Comparison of ENCODE assay signal across 1 cellular context in the genomic region with DNA sequence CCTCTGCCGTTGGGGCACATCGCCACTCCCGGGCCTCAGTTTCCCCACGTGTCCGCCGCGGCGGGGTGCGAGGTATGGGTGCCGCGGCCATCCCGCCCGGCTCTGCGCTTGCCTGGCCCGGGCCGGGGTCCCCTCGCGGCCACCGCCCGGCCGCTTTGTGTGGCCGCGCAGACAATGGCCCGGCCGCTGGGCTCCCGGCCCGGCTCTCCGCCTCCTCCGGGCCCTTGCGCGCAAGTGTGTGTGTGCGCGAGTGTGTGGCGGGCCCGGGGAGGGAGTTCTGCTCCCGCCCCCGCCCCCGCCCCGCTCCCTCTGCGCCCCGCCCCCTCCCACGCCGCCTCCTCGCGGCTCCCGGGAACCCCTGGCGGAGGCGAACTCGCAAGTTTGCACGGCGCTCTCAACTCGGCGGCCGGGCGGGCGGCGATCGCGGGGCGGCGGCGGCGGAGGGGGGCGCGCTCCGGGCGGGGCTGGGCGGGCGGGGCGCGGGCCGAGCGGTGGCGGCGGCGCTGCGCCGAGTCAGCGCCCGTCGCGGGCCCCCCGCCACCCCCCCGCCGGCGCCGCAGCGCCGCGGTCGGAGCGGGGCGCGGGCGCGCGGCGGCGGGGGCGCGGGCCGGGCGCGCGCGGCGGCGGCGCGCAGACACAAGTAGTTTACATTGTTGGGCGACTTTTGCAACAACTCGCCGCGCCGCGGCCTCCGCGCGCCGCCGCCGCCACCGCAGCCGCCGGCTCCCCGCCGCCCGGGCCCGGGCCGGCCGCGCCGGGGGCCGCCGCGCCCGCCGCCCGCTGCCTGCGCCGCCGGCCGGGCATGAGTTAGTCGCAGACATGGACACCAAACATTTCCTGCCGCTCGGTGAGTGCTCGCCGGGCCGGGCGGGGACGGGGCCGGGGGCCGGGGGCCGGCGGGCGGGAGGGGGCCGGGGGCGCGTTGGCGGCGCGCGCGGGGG.
A peak's percentile ranks its signal among the peaks of the same experiment; 100 is the strongest.
TF ChIP-seq lines count a peak whose summit lies in the region.

Gene RXRA (plus strand): TSS at position 643 of the 941 bp plus-strand sequence. CDS start 177 bp downstream, at position 820.

TF ChIP-seq in K562, 482 proteins besides CTCF, POLR2A, EP300 and RAD21 (continued from another document and continues in another):
- TF ChIP-seq PHTF2 (CRISPR knock-in tag; IDR thresholded peaks at IDR 0.05) (no peak), SETDB1 (IDR thresholded peaks at IDR 0.05; ENCODE audit: low read length) (no peak), PYGO2 (tag; IDR thresholded peaks at IDR 0.05) (no peak), BRF2 (IDR thresholded peaks at IDR 0.05; ENCODE audit: borderline replicate concordance, insufficient read depth, insufficient read length) (no peak), ARID3A (IDR thresholded peaks at IDR 0.05; ENCODE audit: borderline replicate concordance, low read depth, low read length) (no peak), ZNF655 (CRISPR knock-in tag; IDR thresholded peaks at IDR 0.05) (no peak), TBP (optimal IDR thresholded peaks at IDR 0.05; ENCODE audit: low read depth, low read length) (peak; percentile 52), ZNF444 (CRISPR knock-in tag; IDR thresholded peaks at IDR 0.05) (no peak), SIX5 (IDR thresholded peaks at IDR 0.05; ENCODE audit: borderline replicate concordance in 1 of 2, insufficient read depth in 1 of 2, low read depth in 1 of 2, low read length in 2 of 2) (no peak), CCNT2 (IDR thresholded peaks at IDR 0.05; ENCODE audit: borderline replicate concordance, extremely low read depth, insufficient read length, low read depth, low read length) (peak; percentile 22), ZBTB8A (IDR thresholded peaks at IDR 0.05; ENCODE audit: partially characterized antibody) (no peak), EZH2 (IDR thresholded peaks at IDR 0.05; ENCODE audit: borderline replicate concordance, low read depth, low read length) (no peak), THRA (IDR thresholded peaks at IDR 0.05) (no peak), KDM4B (IDR thresholded peaks at IDR 0.05; ENCODE audit: borderline replicate concordance in 2 of 2, low read depth in 1 of 2) (no peak), ZNF165 (CRISPR knock-in tag; IDR thresholded peaks at IDR 0.05; ENCODE audit: borderline replicate concordance) (no peak), HNRNPK (IDR thresholded peaks at IDR 0.05; ENCODE audit: low read depth, low read length, poor library complexity, severe bottlenecking) (no peak), U2AF1 (optimal IDR thresholded peaks at IDR 0.05; ENCODE audit: low read depth, low read length) (no peak), ZNF398 (CRISPR knock-in tag; IDR thresholded peaks at IDR 0.05) (no peak), PHB (CRISPR knock-in tag; IDR thresholded peaks at IDR 0.05) (no peak), FOSL1 (tag; conservative IDR thresholded peaks at IDR 0.05) (peak; percentile 35; the same call in 1 of the 2 replicates), ZBTB9 (CRISPR knock-in tag; IDR thresholded peaks at IDR 0.05) (no peak), E2F3 (CRISPR knock-in tag; IDR thresholded peaks at IDR 0.05) (no peak), ZNF224 (CRISPR knock-in tag; IDR thresholded peaks at IDR 0.05) (no peak), NEUROD1 (IDR thresholded peaks at IDR 0.05; ENCODE audit: borderline replicate concordance, low read depth, low read length, partially characterized antibody) (peak; percentile 16), FOXK2 (conservative IDR thresholded peaks at IDR 0.05 in 1 of 2, IDR thresholded peaks at IDR 0.05 in 1 of 2; ENCODE audit: low read depth in 2 of 2) (no peak)
- TF ChIP-seq, protein P1, sequence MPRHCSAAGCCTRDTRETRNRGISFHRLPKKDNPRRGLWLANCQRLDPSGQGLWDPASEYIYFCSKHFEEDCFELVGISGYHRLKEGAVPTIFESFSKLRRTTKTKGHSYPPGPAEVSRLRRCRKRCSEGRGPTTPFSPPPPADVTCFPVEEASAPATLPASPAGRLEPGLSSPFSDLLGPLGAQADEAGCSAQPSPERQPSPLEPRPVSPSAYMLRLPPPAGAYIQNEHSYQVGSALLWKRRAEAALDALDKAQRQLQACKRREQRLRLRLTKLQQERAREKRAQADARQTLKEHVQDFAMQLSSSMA (CRISPR knock-in tag; IDR thresholded peaks at IDR 0.05): no peak
- TF ChIP-seq, protein P2, sequence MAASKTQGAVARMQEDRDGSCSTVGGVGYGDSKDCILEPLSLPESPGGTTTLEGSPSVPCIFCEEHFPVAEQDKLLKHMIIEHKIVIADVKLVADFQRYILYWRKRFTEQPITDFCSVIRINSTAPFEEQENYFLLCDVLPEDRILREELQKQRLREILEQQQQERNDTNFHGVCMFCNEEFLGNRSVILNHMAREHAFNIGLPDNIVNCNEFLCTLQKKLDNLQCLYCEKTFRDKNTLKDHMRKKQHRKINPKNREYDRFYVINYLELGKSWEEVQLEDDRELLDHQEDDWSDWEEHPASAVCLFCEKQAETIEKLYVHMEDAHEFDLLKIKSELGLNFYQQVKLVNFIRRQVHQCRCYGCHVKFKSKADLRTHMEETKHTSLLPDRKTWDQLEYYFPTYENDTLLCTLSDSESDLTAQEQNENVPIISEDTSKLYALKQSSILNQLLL (CRISPR knock-in tag; IDR thresholded peaks at IDR 0.05; ENCODE audit: borderline replicate concordance): no peak
- TF ChIP-seq, protein P3, sequence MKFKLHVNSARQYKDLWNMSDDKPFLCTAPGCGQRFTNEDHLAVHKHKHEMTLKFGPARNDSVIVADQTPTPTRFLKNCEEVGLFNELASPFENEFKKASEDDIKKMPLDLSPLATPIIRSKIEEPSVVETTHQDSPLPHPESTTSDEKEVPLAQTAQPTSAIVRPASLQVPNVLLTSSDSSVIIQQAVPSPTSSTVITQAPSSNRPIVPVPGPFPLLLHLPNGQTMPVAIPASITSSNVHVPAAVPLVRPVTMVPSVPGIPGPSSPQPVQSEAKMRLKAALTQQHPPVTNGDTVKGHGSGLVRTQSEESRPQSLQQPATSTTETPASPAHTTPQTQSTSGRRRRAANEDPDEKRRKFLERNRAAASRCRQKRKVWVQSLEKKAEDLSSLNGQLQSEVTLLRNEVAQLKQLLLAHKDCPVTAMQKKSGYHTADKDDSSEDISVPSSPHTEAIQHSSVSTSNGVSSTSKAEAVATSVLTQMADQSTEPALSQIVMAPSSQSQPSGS (CRISPR knock-in tag; IDR thresholded peaks at IDR 0.05): no peak
- TF ChIP-seq, protein P4, sequence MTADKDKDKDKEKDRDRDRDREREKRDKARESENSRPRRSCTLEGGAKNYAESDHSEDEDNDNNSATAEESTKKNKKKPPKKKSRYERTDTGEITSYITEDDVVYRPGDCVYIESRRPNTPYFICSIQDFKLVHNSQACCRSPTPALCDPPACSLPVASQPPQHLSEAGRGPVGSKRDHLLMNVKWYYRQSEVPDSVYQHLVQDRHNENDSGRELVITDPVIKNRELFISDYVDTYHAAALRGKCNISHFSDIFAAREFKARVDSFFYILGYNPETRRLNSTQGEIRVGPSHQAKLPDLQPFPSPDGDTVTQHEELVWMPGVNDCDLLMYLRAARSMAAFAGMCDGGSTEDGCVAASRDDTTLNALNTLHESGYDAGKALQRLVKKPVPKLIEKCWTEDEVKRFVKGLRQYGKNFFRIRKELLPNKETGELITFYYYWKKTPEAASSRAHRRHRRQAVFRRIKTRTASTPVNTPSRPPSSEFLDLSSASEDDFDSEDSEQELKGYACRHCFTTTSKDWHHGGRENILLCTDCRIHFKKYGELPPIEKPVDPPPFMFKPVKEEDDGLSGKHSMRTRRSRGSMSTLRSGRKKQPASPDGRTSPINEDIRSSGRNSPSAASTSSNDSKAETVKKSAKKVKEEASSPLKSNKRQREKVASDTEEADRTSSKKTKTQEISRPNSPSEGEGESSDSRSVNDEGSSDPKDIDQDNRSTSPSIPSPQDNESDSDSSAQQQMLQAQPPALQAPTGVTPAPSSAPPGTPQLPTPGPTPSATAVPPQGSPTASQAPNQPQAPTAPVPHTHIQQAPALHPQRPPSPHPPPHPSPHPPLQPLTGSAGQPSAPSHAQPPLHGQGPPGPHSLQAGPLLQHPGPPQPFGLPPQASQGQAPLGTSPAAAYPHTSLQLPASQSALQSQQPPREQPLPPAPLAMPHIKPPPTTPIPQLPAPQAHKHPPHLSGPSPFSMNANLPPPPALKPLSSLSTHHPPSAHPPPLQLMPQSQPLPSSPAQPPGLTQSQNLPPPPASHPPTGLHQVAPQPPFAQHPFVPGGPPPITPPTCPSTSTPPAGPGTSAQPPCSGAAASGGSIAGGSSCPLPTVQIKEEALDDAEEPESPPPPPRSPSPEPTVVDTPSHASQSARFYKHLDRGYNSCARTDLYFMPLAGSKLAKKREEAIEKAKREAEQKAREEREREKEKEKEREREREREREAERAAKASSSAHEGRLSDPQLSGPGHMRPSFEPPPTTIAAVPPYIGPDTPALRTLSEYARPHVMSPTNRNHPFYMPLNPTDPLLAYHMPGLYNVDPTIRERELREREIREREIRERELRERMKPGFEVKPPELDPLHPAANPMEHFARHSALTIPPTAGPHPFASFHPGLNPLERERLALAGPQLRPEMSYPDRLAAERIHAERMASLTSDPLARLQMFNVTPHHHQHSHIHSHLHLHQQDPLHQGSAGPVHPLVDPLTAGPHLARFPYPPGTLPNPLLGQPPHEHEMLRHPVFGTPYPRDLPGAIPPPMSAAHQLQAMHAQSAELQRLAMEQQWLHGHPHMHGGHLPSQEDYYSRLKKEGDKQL (CRISPR knock-in tag; IDR thresholded peaks at IDR 0.05; ENCODE audit: borderline replicate concordance): no peak
- TF ChIP-seq, protein P5, sequence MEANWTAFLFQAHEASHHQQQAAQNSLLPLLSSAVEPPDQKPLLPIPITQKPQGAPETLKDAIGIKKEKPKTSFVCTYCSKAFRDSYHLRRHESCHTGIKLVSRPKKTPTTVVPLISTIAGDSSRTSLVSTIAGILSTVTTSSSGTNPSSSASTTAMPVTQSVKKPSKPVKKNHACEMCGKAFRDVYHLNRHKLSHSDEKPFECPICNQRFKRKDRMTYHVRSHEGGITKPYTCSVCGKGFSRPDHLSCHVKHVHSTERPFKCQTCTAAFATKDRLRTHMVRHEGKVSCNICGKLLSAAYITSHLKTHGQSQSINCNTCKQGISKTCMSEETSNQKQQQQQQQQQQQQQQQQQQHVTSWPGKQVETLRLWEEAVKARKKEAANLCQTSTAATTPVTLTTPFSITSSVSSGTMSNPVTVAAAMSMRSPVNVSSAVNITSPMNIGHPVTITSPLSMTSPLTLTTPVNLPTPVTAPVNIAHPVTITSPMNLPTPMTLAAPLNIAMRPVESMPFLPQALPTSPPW (CRISPR knock-in tag; IDR thresholded peaks at IDR 0.05): peak; percentile 98
